ENCODE assay signal across 21 cellular contexts in genomic region chr5:167657016-167657415, GRCh38.
DNase-seq lines count a peak whose midpoint lies in the region; ATAC-seq, FAIRE-seq and TF ChIP-seq lines count a peak whose summit lies in the region.
"Had no signal": no experiment of that assay in that cellular context is flagged by ENCODE, and none has a peak within 500 bp of the region (broad histone marks: within the 10 kb centered on the region; RNA-seq: fewer than 3 reads in every experiment).

No MANE protein-coding gene starts in this region.

- CTCF ChIA-PET in A549 (lab: Yijun Ruan, JAX), result interaction anchor here (0.6 to 0.7 kb wide), 2 partner anchors 11 to 58 kb away, joined by 3 to 5 read pairs; no protein-coding TSS in a partner anchor

- no peaks in the 10 kb centered on the region for H3K36me3 ChIP-seq in adipocyte (ENCODE audit: control insufficient read depth, insufficient read depth, low read length, severe bottlenecking)
- no peaks in the 10 kb centered on the region for H3K36me3 ChIP-seq in brain microvascular endothelial cell (replicated peaks)
- no peaks in the 10 kb centered on the region for H3K36me3 ChIP-seq in neural progenitor cell
- H3K36me3 ChIP-seq in uterus, result no peaks in the 10 kb centered on the region
- H3K36me3 ChIP-seq: HAP-1 had no signal

- intact Hi-C loops in uterus (cut with DNase I; ENCODE audit: low total_unique reads), result no loop called here

- no peak for FAIRE-seq in A549 (lab: Jason Lieb, UNC)
- FAIRE-seq: GM12891, HepG2 had no signal

- H3K27ac ChIP-seq in A549 (no peak overlapping the region), brain microvascular endothelial cell (peak overlapping the region; percentile 19), neural progenitor cell (no peak overlapping the region), uterus (no peak overlapping the region)
- H3K27ac ChIP-seq: BLaER1 treated with 17β-estradiol and CSF1 and Interleukin-3, amounts not matched to agents 10 nM and 100 nM; GM23248 had no signal

- in situ Hi-C loops in brain microvascular endothelial cell (cut with HindIII; ENCODE audit: low pct_ligation_motif_present, low sequenced_read_pairs), result no loop called here

- no peak overlapping the region for H3K4me3 ChIP-seq in A549
- no peak overlapping the region for H3K4me3 ChIP-seq in adipocyte (ENCODE audit: low read length)
- H3K4me3 ChIP-seq in brain microvascular endothelial cell (ENCODE audit: low read depth, low read length), result no peak overlapping the region
- no peak overlapping the region for H3K4me3 ChIP-seq in neural progenitor cell
- no peak overlapping the region for H3K4me3 ChIP-seq in uterus
- H3K4me3 ChIP-seq: BLaER1 treated with 17β-estradiol and CSF1 and Interleukin-3, amounts not matched to agents 10 nM and 100 nM; GM23248; HAP-1 had no signal

- H3K4me1 ChIP-seq in A549, result peaks cover 39% of the 10 kb centered on the region
- H3K4me1 ChIP-seq in adipocyte (ENCODE audit: control insufficient read depth, insufficient read depth, low read length), result peaks cover 20% of the 10 kb centered on the region
- H3K4me1 ChIP-seq in neural progenitor cell, result peaks cover 13% of the 10 kb centered on the region
- no peaks in the 10 kb centered on the region for H3K4me1 ChIP-seq in uterus
- H3K4me1 ChIP-seq: HAP-1 had no signal

- H3K36me3 Mint-ChIP-seq in neural progenitor cell, result peaks cover 17% of the 10 kb centered on the region
- H3K36me3 Mint-ChIP-seq: CD8-positive, alpha-beta memory T cell had no signal

- no peaks in the 10 kb centered on the region for H4K20me1 ChIP-seq in neural progenitor cell (ENCODE audit: low read depth)
- H4K20me1 ChIP-seq: BLaER1 treated with 17β-estradiol and CSF1 and Interleukin-3, amounts not matched to agents 10 nM and 100 nM had no signal

- H3F3A ChIP-seq in neural progenitor cell (ENCODE audit: low read depth), result no peaks in the 10 kb centered on the region

- TF ChIP-seq POLR2A in A549 (IDR thresholded peaks at IDR 0.05; ENCODE audit: low read length) (no peak), uterus (IDR thresholded peaks at IDR 0.05) (no peak)

- peaks cover 2% of the 10 kb centered on the region for H3K27me3 Mint-ChIP-seq in neural progenitor cell (ENCODE audit: insufficient read depth, low read depth)
- H3K27me3 Mint-ChIP-seq: B cell; CD8-positive, alpha-beta memory T cell had no signal

- H3K4me1 Mint-ChIP-seq in neural progenitor cell, result peaks cover 20% of the 10 kb centered on the region
- H3K4me1 Mint-ChIP-seq: B cell; CD8-positive, alpha-beta memory T cell had no signal

- H3K9me3 Mint-ChIP-seq in neural progenitor cell, result no peaks in the 10 kb centered on the region

- no peak for TF ChIP-seq EP300 in A549 (IDR thresholded peaks at IDR 0.05)

- no peak for TF ChIP-seq CTCF in A549 (IDR thresholded peaks at IDR 0.05)
- no peak for TF ChIP-seq CTCF in brain microvascular endothelial cell (IDR thresholded peaks at IDR 0.05; ENCODE audit: low read depth, low read length, missing control alignments)
- TF ChIP-seq CTCF in neural progenitor cell (IDR thresholded peaks at IDR 0.05), result no peak
- no peak for TF ChIP-seq CTCF in uterus (IDR thresholded peaks at IDR 0.05)

- POLR2A ChIA-PET in A549 (lab: Yijun Ruan, JAX), result no interaction called here

- no peak overlapping the region for H3K9ac ChIP-seq in adipocyte (ENCODE audit: low read length)
- H3K9ac ChIP-seq in neural progenitor cell, result no peak overlapping the region
- H3K9ac ChIP-seq: BLaER1 treated with 17β-estradiol and CSF1 and Interleukin-3, amounts not matched to agents 10 nM and 100 nM; GM23248 had no signal

- H3K27me3 ChIP-seq in adipocyte (replicated peaks; ENCODE audit: control insufficient read depth, insufficient read depth, low read length) (no peaks in the 10 kb centered on the region), brain microvascular endothelial cell (replicated peaks) (no peaks in the 10 kb centered on the region), neural progenitor cell (no peaks in the 10 kb centered on the region), uterus (no peaks in the 10 kb centered on the region)
- H3K27me3 ChIP-seq: BLaER1 treated with 17β-estradiol and CSF1 and Interleukin-3, amounts not matched to agents 10 nM and 100 nM had no signal

- no peaks in the 10 kb centered on the region for H3K79me2 ChIP-seq in neural progenitor cell (ENCODE audit: low read depth)

- no peak for TF ChIP-seq RAD21 in A549 (conservative IDR thresholded peaks at IDR 0.05 in 1 of 2, IDR thresholded peaks at IDR 0.05 in 1 of 2)

- H3K4me3 Mint-ChIP-seq in neural progenitor cell, result no peak overlapping the region
- H3K4me3 Mint-ChIP-seq: B cell; CD8-positive, alpha-beta memory T cell had no signal

- DNase-seq in A549 (ENCODE audit: low read depth in 1 of 2, low spot score in 1 of 2) (no peak), adipocyte (ENCODE audit: low read depth) (peak; percentile 49), brain microvascular endothelial cell (peak; percentile 15), neural progenitor cell (ENCODE audit: low spot score) (peak; percentile 25), NCI-H446 (lab: John Stamatoyannopoulos, UW) (no peak), uterus (no peak)
- DNase-seq in activated effector memory CD4-positive, alpha-beta T cell treated with anti-CD3 and anti-CD28 coated beads, Interleukin-2, amount 50 U/mL, for 16 hours, result no peak
- DNase-seq: 8988T; CD8-positive, alpha-beta memory T cell; COR-L47; DMS 273 treated with DMSO at 0.1 percent for 48 hours; DMS53; DND-41; EL; GM23248 had no signal

- WGBS in A549 (ENCODE audit: missing lambda C conversion rate), result 62% methylated on average over 3 of the region's 3 CpGs

- ATAC-seq in A549 (no peak), GM18520 (IDR thresholded peaks at IDR 0.05; ENCODE audit: unreplicated experiment) (no peak)
- ATAC-seq: HepG2 had no signal

- peak overlapping the region; percentile 1; the same call in 2 of the 3 replicates for H3K4me2 ChIP-seq in A549
- H3K4me2 ChIP-seq in neural progenitor cell, result peak overlapping the region; percentile 17
- H3K4me2 ChIP-seq: BLaER1 treated with 17β-estradiol and CSF1 and Interleukin-3, amounts not matched to agents 10 nM and 100 nM had no signal

- H2AFZ ChIP-seq in neural progenitor cell (replicated peaks), result no peak overlapping the region
- H2AFZ ChIP-seq: GM23248 had no signal

- H3K9me3 ChIP-seq in A549 (0 out of 3 replicates have a peak, but pooled peaks cover 3% of the 10 kb centered on the region), adipocyte (ENCODE audit: control insufficient read depth, low read length) (no peaks in the 10 kb centered on the region), neural progenitor cell (ENCODE audit: low read depth) (no peaks in the 10 kb centered on the region), uterus (no peaks in the 10 kb centered on the region)
- H3K9me3 ChIP-seq: BLaER1 treated with 17β-estradiol and CSF1 and Interleukin-3, amounts not matched to agents 10 nM and 100 nM; HAP-1 had no signal

- no peak overlapping the region for H3K27ac Mint-ChIP-seq in neural progenitor cell
- H3K27ac Mint-ChIP-seq: B cell; CD8-positive, alpha-beta memory T cell had no signal

TF ChIP-seq in A549, 52 proteins besides CTCF, POLR2A, EP300 and RAD21 (continues in another document):
- TF ChIP-seq CEBPB (IDR thresholded peaks at IDR 0.05) (no peak), MAX (IDR thresholded peaks at IDR 0.05) (no peak), RARB (CRISPR knock-in tag; IDR thresholded peaks at IDR 0.05) (no peak), NFE2L2 (conservative IDR thresholded peaks at IDR 0.05; ENCODE audit: low read length) (no peak), REST (IDR thresholded peaks at IDR 0.05) (no peak), NPAS2 (CRISPR knock-in tag; IDR thresholded peaks at IDR 0.05; ENCODE audit: borderline replicate concordance) (no peak), FOSL2 (IDR thresholded peaks at IDR 0.05) (no peak), FOSL2 (CRISPR knock-in tag; IDR thresholded peaks at IDR 0.05) (no peak), CHD2 (IDR thresholded peaks at IDR 0.05; ENCODE audit: low read length, partially characterized antibody) (no peak), RCOR1 (IDR thresholded peaks at IDR 0.05; ENCODE audit: low read depth, low read length) (no peak), BCL3 (IDR thresholded peaks at IDR 0.05) (no peak), HEYL (CRISPR knock-in tag; IDR thresholded peaks at IDR 0.05) (no peak)

Comparison
In these comparisons a context has a peak if more than half of its experiments do, and no peak if none do; other contexts are left out.
1. DNase-seq: peak in adipocyte (single experiment), brain microvascular endothelial cell (single experiment) and neural progenitor cell (single experiment); none in A549 (0 of 2), NCI-H446 (0 of 2), uterus (0 of 2) and activated effector memory CD4-positive, alpha-beta T cell treated with anti-CD3 and anti-CD28 coated beads, Interleukin-2, amount 50 U/mL, for 16 hours (single experiment).